1 cellular context compared by ENCODE assay signal in the genomic region with DNA sequence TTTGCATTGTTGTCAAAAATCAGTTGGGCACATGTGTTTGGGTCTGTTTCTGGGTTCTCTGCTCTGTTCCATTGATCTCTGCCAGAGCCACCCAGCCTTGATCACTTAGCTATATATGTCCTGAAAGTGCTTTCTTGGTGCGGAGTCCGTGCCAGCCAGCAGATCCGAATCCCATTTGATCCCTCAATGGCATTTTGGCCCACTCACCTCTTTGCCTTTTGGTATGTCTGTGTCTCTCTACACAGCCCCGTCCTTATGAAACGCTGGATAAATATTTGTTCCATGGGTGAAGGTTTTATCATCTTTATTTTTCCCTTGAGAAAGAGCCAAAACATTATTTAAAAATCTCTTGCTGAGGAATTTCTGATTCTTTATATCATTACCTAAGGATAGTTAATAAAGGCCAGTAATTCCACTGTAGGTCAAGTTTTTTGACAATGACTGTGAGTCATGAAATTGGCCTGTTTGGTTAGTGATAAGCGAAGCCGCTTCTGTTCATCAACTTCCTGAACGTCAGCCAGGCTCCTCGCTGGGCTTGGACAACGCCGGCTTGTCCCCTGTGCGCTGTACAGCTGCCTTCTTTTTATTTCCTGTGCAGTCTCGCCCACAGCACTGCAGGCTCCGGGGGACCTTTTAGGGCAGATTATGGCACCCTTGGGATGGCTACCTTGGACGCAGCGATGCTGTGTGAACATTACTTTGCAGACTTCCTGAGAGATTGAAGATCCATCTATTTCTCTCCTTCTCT.
TF ChIP-seq lines count a peak whose summit lies in the region.

No MANE protein-coding gene starts in this region.

TF ChIP-seq in SK-N-SH, 30 proteins besides CTCF, POLR2A, EP300 and RAD21 (continued from another document):
- TF ChIP-seq, protein P1, sequence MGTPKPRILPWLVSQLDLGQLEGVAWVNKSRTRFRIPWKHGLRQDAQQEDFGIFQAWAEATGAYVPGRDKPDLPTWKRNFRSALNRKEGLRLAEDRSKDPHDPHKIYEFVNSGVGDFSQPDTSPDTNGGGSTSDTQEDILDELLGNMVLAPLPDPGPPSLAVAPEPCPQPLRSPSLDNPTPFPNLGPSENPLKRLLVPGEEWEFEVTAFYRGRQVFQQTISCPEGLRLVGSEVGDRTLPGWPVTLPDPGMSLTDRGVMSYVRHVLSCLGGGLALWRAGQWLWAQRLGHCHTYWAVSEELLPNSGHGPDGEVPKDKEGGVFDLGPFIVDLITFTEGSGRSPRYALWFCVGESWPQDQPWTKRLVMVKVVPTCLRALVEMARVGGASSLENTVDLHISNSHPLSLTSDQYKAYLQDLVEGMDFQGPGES (IDR thresholded peaks at IDR 0.05; ENCODE audit: low read depth, low read length): no peak
- TF ChIP-seq RFX5 (IDR thresholded peaks at IDR 0.05; ENCODE audit: low read length): no peak
- TF ChIP-seq, protein P2, sequence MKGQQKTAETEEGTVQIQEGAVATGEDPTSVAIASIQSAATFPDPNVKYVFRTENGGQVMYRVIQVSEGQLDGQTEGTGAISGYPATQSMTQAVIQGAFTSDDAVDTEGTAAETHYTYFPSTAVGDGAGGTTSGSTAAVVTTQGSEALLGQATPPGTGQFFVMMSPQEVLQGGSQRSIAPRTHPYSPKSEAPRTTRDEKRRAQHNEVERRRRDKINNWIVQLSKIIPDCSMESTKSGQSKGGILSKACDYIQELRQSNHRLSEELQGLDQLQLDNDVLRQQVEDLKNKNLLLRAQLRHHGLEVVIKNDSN (IDR thresholded peaks at IDR 0.05; ENCODE audit: borderline replicate concordance, low read depth): peak; percentile 6; the same call in 1 of the 2 replicates
- TF ChIP-seq FOXM1 (IDR thresholded peaks at IDR 0.05; ENCODE audit: low read depth): no peak
- TF ChIP-seq, protein P3, sequence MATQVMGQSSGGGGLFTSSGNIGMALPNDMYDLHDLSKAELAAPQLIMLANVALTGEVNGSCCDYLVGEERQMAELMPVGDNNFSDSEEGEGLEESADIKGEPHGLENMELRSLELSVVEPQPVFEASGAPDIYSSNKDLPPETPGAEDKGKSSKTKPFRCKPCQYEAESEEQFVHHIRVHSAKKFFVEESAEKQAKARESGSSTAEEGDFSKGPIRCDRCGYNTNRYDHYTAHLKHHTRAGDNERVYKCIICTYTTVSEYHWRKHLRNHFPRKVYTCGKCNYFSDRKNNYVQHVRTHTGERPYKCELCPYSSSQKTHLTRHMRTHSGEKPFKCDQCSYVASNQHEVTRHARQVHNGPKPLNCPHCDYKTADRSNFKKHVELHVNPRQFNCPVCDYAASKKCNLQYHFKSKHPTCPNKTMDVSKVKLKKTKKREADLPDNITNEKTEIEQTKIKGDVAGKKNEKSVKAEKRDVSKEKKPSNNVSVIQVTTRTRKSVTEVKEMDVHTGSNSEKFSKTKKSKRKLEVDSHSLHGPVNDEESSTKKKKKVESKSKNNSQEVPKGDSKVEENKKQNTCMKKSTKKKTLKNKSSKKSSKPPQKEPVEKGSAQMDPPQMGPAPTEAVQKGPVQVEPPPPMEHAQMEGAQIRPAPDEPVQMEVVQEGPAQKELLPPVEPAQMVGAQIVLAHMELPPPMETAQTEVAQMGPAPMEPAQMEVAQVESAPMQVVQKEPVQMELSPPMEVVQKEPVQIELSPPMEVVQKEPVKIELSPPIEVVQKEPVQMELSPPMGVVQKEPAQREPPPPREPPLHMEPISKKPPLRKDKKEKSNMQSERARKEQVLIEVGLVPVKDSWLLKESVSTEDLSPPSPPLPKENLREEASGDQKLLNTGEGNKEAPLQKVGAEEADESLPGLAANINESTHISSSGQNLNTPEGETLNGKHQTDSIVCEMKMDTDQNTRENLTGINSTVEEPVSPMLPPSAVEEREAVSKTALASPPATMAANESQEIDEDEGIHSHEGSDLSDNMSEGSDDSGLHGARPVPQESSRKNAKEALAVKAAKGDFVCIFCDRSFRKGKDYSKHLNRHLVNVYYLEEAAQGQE (IDR thresholded peaks at IDR 0.05; ENCODE audit: low read depth, low read length): 0 out of 2 replicates have a peak, but pooled peaks have one; percentile 7
